In genomic region chr6:44824567-44824966, GRCh38 we compare ENCODE assay signal across 26 cellular contexts.
"Had no signal": no experiment of that assay in that cellular context is flagged by ENCODE, and none has a peak within 500 bp of the region (broad histone marks: within the 10 kb centered on the region; RNA-seq: fewer than 3 reads in every experiment).

No MANE protein-coding gene starts in this region.

- H2AFZ ChIP-seq: neural progenitor cell, parathyroid adenoma had no signal

- ATAC-seq: psoas muscle; right cardiac atrium; right lobe of liver; stimulated activated effector memory CD8-positive, alpha-beta T cell treated with anti-CD3 and anti-CD28 coated beads, Interleukin-12 subunit alpha, Interleukin-12 subunit beta, amount 100 ng/mL, for 72 hours; stimulated activated naive B cell treated with anti-CD40 and anti-IgM and Interleukin-4, amounts not matched to agents 10 μg/mL and 1 μg/mL and 100 μg/mL, for 72 hours had no signal

- H3K4me3 Mint-ChIP-seq: nephron; neural progenitor cell; stimulated activated effector memory CD8-positive, alpha-beta T cell treated with anti-CD3 and anti-CD28 coated beads, Interleukin-12 subunit alpha, Interleukin-12 subunit beta, amount 100 ng/mL, for 72 hours; stimulated activated naive B cell treated with anti-CD40 and anti-IgM and Interleukin-4, amounts not matched to agents 10 μg/mL and 1 μg/mL and 100 μg/mL, for 72 hours; stimulated activated naive CD8-positive, alpha-beta T cell treated with anti-CD3 and anti-CD28 coated beads, Interleukin-15, Interleukin-2, amounts not matched to agents 100 ng/mL and 50 ng/mL, for 24 hours had no signal

- H3K4me1 Mint-ChIP-seq: neural progenitor cell had no signal

- DNase-seq: occipital lobe; ovary; posterior cingulate gyrus; psoas muscle; right cardiac atrium; right lobe of liver; sigmoid colon; stimulated activated CD4-positive, alpha-beta T cell treated with anti-CD3 and anti-CD28 coated beads, Interleukin-15, amount 100 ng/mL, for 24 hours; stimulated activated CD4-positive, alpha-beta T cell treated with anti-CD3 and anti-CD28 coated beads, Interleukin-2, amount 100 ng/mL, for 24 hours; stimulated activated CD4-positive, alpha-beta T cell treated with anti-CD3 and anti-CD28 coated beads, Interleukin-2, amount 100 ng/mL, for 48 hours; stimulated activated CD4-positive, alpha-beta T cell treated with anti-CD3 and anti-CD28 coated beads, Interleukin-4, amount 100 ng/mL, for 24 hours; stimulated activated naive B cell treated with anti-CD40 and anti-IgM and Interleukin-4, amounts not matched to agents 10 μg/mL and 1 μg/mL and 100 μg/mL, for 72 hours; stimulated activated naive CD4-positive, alpha-beta T cell treated with Interleukin-2 at 50 U/mL for 16 hours; stomach; thyroid gland; trophoblast cell; upper lobe of left lung had no signal

- H3K27ac ChIP-seq: neural progenitor cell, ovary, parathyroid adenoma, psoas muscle, right lobe of liver, sigmoid colon, stomach, thoracic aorta, thyroid gland, tibial nerve, upper lobe of left lung, vagina had no signal

- H3K9me3 ChIP-seq: ovary, psoas muscle, right lobe of liver, sigmoid colon, stomach, thoracic aorta, thyroid gland, tibial nerve, upper lobe of left lung, vagina had no signal

- H3K4me2 ChIP-seq: neural progenitor cell had no signal

- H3K79me2 ChIP-seq: parathyroid adenoma had no signal

- H3K36me3 ChIP-seq: neural progenitor cell, ovary, right lobe of liver, sigmoid colon, stomach, thoracic aorta, thyroid gland, upper lobe of left lung, vagina had no signal

- H3K9me3 Mint-ChIP-seq: nephron; neural progenitor cell; stimulated activated effector memory CD8-positive, alpha-beta T cell treated with anti-CD3 and anti-CD28 coated beads, Interleukin-12 subunit alpha, Interleukin-12 subunit beta, amount 100 ng/mL, for 72 hours; stimulated activated naive B cell treated with anti-CD40 and anti-IgM and Interleukin-4, amounts not matched to agents 10 μg/mL and 1 μg/mL and 100 μg/mL, for 72 hours; stimulated activated naive CD8-positive, alpha-beta T cell treated with anti-CD3 and anti-CD28 coated beads, Interleukin-15, Interleukin-2, amounts not matched to agents 100 ng/mL and 50 ng/mL, for 24 hours had no signal

- H3K4me3 ChIP-seq: neural progenitor cell, ovary, psoas muscle, right lobe of liver, sigmoid colon, stomach, thoracic aorta, thyroid gland, tibial nerve, upper lobe of left lung, vagina had no signal

- H3K27me3 ChIP-seq: neural progenitor cell, ovary, right lobe of liver, sigmoid colon, stomach, thyroid gland, tibial nerve, upper lobe of left lung, vagina had no signal

- H3K27me3 Mint-ChIP-seq: progenitor cell of endocrine pancreas; stimulated activated naive B cell treated with anti-CD40 and anti-IgM and Interleukin-4, amounts not matched to agents 10 μg/mL and 1 μg/mL and 100 μg/mL, for 72 hours; stimulated activated naive CD8-positive, alpha-beta T cell treated with anti-CD3 and anti-CD28 coated beads, Interleukin-15, Interleukin-2, amounts not matched to agents 100 ng/mL and 50 ng/mL, for 24 hours had no signal

- H3K36me3 Mint-ChIP-seq: neural progenitor cell had no signal

- H3K4me1 ChIP-seq: neural progenitor cell, parathyroid adenoma, psoas muscle, right lobe of liver, stomach, thyroid gland, tibial nerve, upper lobe of left lung, vagina had no signal

- H3K9ac ChIP-seq: neural progenitor cell, parathyroid adenoma had no signal

- H3K27ac Mint-ChIP-seq: nephron; neural progenitor cell; progenitor cell of endocrine pancreas; stimulated activated effector memory CD8-positive, alpha-beta T cell treated with anti-CD3 and anti-CD28 coated beads, Interleukin-12 subunit alpha, Interleukin-12 subunit beta, amount 100 ng/mL, for 72 hours; stimulated activated naive B cell treated with anti-CD40 and anti-IgM and Interleukin-4, amounts not matched to agents 10 μg/mL and 1 μg/mL and 100 μg/mL, for 72 hours; stimulated activated naive CD8-positive, alpha-beta T cell treated with anti-CD3 and anti-CD28 coated beads, Interleukin-15, Interleukin-2, amounts not matched to agents 100 ng/mL and 50 ng/mL, for 24 hours had no signal
